Comparison of ENCODE assay signal across 25 cellular contexts in genomic region chrX:141214216-141214615, GRCh38. TPM values are rescaled to one million over a fixed set of nuclear protein-coding genes. Genes with fewer than 3 reads are reported as not detected.
"Had no signal": no experiment of that assay in that cellular context is flagged by ENCODE, and none has a peak within 500 bp of the region (broad histone marks: within the 10 kb centered on the region; RNA-seq: fewer than 3 reads in every experiment).

No MANE protein-coding gene starts in this region.

- H3K79me2 ChIP-seq: parathyroid adenoma had no signal

- H3K4me1 ChIP-seq: esophagus squamous epithelium, gastrocnemius medialis, heart right ventricle, parathyroid adenoma, psoas muscle, stomach, transverse colon had no signal

- H3K4me3 Mint-ChIP-seq: dendritic cell treated with granulocyte-macrophage colony-stimulating factor and Interleukin-4, amounts not matched to agents 40 ng/mL and 50 ng/mL, for 4 days; naive B cell; nephron had no signal

- H3K27ac Mint-ChIP-seq: dendritic cell treated with granulocyte-macrophage colony-stimulating factor and Interleukin-4, amounts not matched to agents 40 ng/mL and 50 ng/mL, for 4 days; naive B cell; nephron had no signal

- H3K4me3 ChIP-seq: esophagus squamous epithelium, gastrocnemius medialis, heart right ventricle, psoas muscle, stomach, thoracic aorta, transverse colon had no signal

- H2AFZ ChIP-seq: parathyroid adenoma had no signal

- H3K4me1 Mint-ChIP-seq: naive B cell, nephron had no signal

- H3K9me3 ChIP-seq: esophagus squamous epithelium, gastrocnemius medialis, psoas muscle, thoracic aorta, transverse colon had no signal

- H3K36me3 ChIP-seq: esophagus squamous epithelium, gastrocnemius medialis, heart right ventricle, stomach, thoracic aorta, transverse colon had no signal

- H3K36me3 Mint-ChIP-seq: naive B cell had no signal

- ATAC-seq: gastrocnemius medialis, heart right ventricle, psoas muscle, sciatic nerve had no signal

- DNase-seq: esophagus squamous epithelium; gastrocnemius medialis; heart right ventricle; hypothalamus; kidney glomerular epithelial cell; mesendoderm; naive B cell; occipital lobe; psoas muscle; small intestine; stimulated activated CD4-positive, alpha-beta T cell treated with anti-CD3 and anti-CD28 coated beads, Interleukin-12 subunit alpha, Interleukin-12 subunit beta, amount 100 ng/mL, for 4 hours; stimulated activated naive CD4-positive, alpha-beta T cell; stomach; substantia nigra; transverse colon had no signal

- H3K27me3 Mint-ChIP-seq: dendritic cell treated with granulocyte-macrophage colony-stimulating factor and Interleukin-4, amounts not matched to agents 40 ng/mL and 50 ng/mL, for 4 days; naive B cell had no signal

- H3K9ac ChIP-seq: parathyroid adenoma had no signal

- H3K27me3 ChIP-seq: esophagus squamous epithelium, gastrocnemius medialis, heart right ventricle, stomach, transverse colon had no signal

- H3K27ac ChIP-seq: esophagus squamous epithelium, gastrocnemius medialis, heart right ventricle, parathyroid adenoma, psoas muscle, stomach, thoracic aorta, transverse colon had no signal

RNA-seq across cellular contexts. Expression of gene SPANXC, which starts 28.1 kb away (rescaled TPM):
- total RNA-seq: epithelial cell of proximal tubule, esophagus squamous epithelium, fibroblast of villous mesenchyme, gastrocnemius medialis, heart right ventricle, liver, lung microvascular endothelial cell, occipital lobe, psoas muscle, sciatic nerve, stomach, thoracic aorta, transverse colon, ureter had no signal
